Comparison of ENCODE assay signal across 2 cellular contexts in genomic region chr16:30740364-30741251, GRCh38.
TF ChIP-seq lines count a peak whose summit lies in the region.

No MANE protein-coding gene starts in this region.

TF ChIP-seq in Ishikawa, 13 proteins besides CTCF, POLR2A, EP300 and RAD21:
- TF ChIP-seq EGR1 (IDR thresholded peaks at IDR 0.05) (no peak), NFIC (IDR thresholded peaks at IDR 0.05) (peak; percentile 75; the same call in 1 of the 2 replicates), YY1 (IDR thresholded peaks at IDR 0.05; ENCODE audit: low read depth) (no peak), TCF12 (IDR thresholded peaks at IDR 0.05; ENCODE audit: low read depth) (peak; percentile 43; the same call in 1 of the 2 replicates), USF1 (IDR thresholded peaks at IDR 0.05) (peak; percentile 92), CEBPB (IDR thresholded peaks at IDR 0.05) (peak; percentile 76), MAX (IDR thresholded peaks at IDR 0.05) (peak; percentile 82)

TF ChIP-seq in K562, 482 proteins besides CTCF, POLR2A, EP300 and RAD21 (continues in another document):
- no peak for TF ChIP-seq TAF1 (IDR thresholded peaks at IDR 0.05; ENCODE audit: control insufficient read depth, extremely low read depth, insufficient read depth, low read length, severe bottlenecking)
- TF ChIP-seq USF2 (CRISPR knock-in tag; IDR thresholded peaks at IDR 0.05), result peak; percentile 66
- TF ChIP-seq POLR2G (IDR thresholded peaks at IDR 0.05; ENCODE audit: low read depth, low read length), result peak; percentile 42
- TF ChIP-seq ZMIZ1 (IDR thresholded peaks at IDR 0.05; ENCODE audit: low read depth in 2 of 2, low read length in 2 of 2), result no peak
- 0 out of 4 replicates have a peak, but pooled peaks of 1 of the 2 experiments have one; percentile 14 for TF ChIP-seq HDAC1 (IDR thresholded peaks at IDR 0.05)
- no peak for TF ChIP-seq TOE1 (IDR thresholded peaks at IDR 0.05; ENCODE audit: borderline replicate concordance)
- TF ChIP-seq TOE1 (CRISPR knock-in tag; IDR thresholded peaks at IDR 0.05; ENCODE audit: borderline replicate concordance, low read depth), result no peak
- peak; percentile 17; the same call in 1 of the 2 replicates for TF ChIP-seq VEZF1 (CRISPR knock-in tag; IDR thresholded peaks at IDR 0.05)
- no peak for TF ChIP-seq RBM14 (IDR thresholded peaks at IDR 0.05; ENCODE audit: borderline replicate concordance, insufficient read depth, low read depth, low read length)
- 0 out of 2 replicates have a peak, but pooled peaks have one; percentile 6 for TF ChIP-seq PML (IDR thresholded peaks at IDR 0.05; ENCODE audit: low read length)
- TF ChIP-seq LEF1 (IDR thresholded peaks at IDR 0.05), result no peak
- TF ChIP-seq MXI1 (IDR thresholded peaks at IDR 0.05; ENCODE audit: low read depth, low read length), result peak; percentile 63
- TF ChIP-seq MED1 (CRISPR knock-in tag; IDR thresholded peaks at IDR 0.05; ENCODE audit: borderline replicate concordance), result no peak
- no peak for TF ChIP-seq ZBTB5 (IDR thresholded peaks at IDR 0.05)
- TF ChIP-seq MYNN (IDR thresholded peaks at IDR 0.05), result peak; percentile 5; the same call in 1 of the 2 replicates
- no peak for TF ChIP-seq MYNN (CRISPR knock-in tag; IDR thresholded peaks at IDR 0.05)
- TF ChIP-seq C11orf30 (IDR thresholded peaks at IDR 0.05; ENCODE audit: low read depth), result peak; percentile 37; the same call in 1 of the 2 replicates
- no peak for TF ChIP-seq DEAF1 (CRISPR knock-in tag; IDR thresholded peaks at IDR 0.05)
- TF ChIP-seq FOSL1 (tag; conservative IDR thresholded peaks at IDR 0.05), result 0 out of 2 replicates have a peak, but pooled peaks have one; percentile 19
- no peak for TF ChIP-seq FOXA3 (CRISPR knock-in tag; conservative IDR thresholded peaks at IDR 0.05 in 1 of 2, IDR thresholded peaks at IDR 0.05 in 1 of 2)
- TF ChIP-seq GABPB2 (CRISPR knock-in tag; conservative IDR thresholded peaks at IDR 0.05), result no peak
- 0 out of 2 replicates have a peak, but pooled peaks have one; percentile 32 for TF ChIP-seq SUPT5H (IDR thresholded peaks at IDR 0.05)
- no peak for TF ChIP-seq ZNF592 (IDR thresholded peaks at IDR 0.05)
- no peak for TF ChIP-seq SIRT6 (IDR thresholded peaks at IDR 0.05; ENCODE audit: low read depth, low read length)
- TF ChIP-seq MNT (conservative IDR thresholded peaks at IDR 0.05), result peak; percentile 62 to 83
- 0 out of 2 replicates have a peak, but pooled peaks have one; percentile 25 for TF ChIP-seq MAX (CRISPR knock-in tag; IDR thresholded peaks at IDR 0.05)
- 0 out of 2 replicates have a peak, but pooled peaks have one; percentile 11 for TF ChIP-seq HDGF (IDR thresholded peaks at IDR 0.05)
- TF ChIP-seq RAD51 (IDR thresholded peaks at IDR 0.05; ENCODE audit: borderline replicate concordance, low read depth), result 0 out of 2 replicates have a peak, but pooled peaks have one; percentile 6
- TF ChIP-seq KLF13 (tag; IDR thresholded peaks at IDR 0.05; ENCODE audit: borderline replicate concordance, low read depth), result 0 out of 2 replicates have a peak, but pooled peaks have one; percentile 36
- TF ChIP-seq BDP1 (IDR thresholded peaks at IDR 0.05; ENCODE audit: insufficient read depth, insufficient read length), result no peak
- no peak for TF ChIP-seq ZNF398 (CRISPR knock-in tag; IDR thresholded peaks at IDR 0.05)
- peak; percentile 73 for TF ChIP-seq USF1 (CRISPR knock-in tag; IDR thresholded peaks at IDR 0.05)
- TF ChIP-seq POLR2AphosphoS5 (IDR thresholded peaks at IDR 0.05; ENCODE audit: control insufficient read depth, insufficient read depth, low read depth, low read length), result peak; percentile 22; the same call in 1 of the 2 replicates
